8 cellular contexts compared by ENCODE assay signal in genomic region chr10:128150045-128150493, GRCh38. TPM values are rescaled to one million over a fixed set of nuclear protein-coding genes. Genes with fewer than 3 reads are reported as not detected.
DNase-seq lines count a peak whose midpoint lies in the region; ATAC-seq lines count a peak whose summit lies in the region.

No MANE protein-coding gene starts in this region.

- DNase-seq in NCI-H1436 treated with DMSO at 0.1 percent for 48 hours (lab: John Stamatoyannopoulos, UW) (peak; percentile 7), cerebellum (ENCODE audit: low spot score) (peak; percentile 11), left colon (peak; percentile 53 to 80), COR-L47 (lab: John Stamatoyannopoulos, UW) (no peak)
- peak; percentile 77 to 79 for DNase-seq in stimulated activated CD4-positive, alpha-beta T cell treated with anti-CD3 and anti-CD28 coated beads, Interleukin-2, amount 100 ng/mL, for 24 hours

- ATAC-seq in GM18498 (IDR thresholded peaks at IDR 0.05; ENCODE audit: unreplicated experiment) (peak; percentile 95), HG02678 (IDR thresholded peaks at IDR 0.05; ENCODE audit: unreplicated experiment) (peak; percentile 86), left colon (peak; percentile 99)
- peak; percentile 91 to 96 for ATAC-seq in activated CD4-positive, CD25-positive, alpha-beta regulatory T cell treated with anti-CD3 and anti-CD28 coated beads, Interleukin-2, amount 50 U/mL, for 24 hours

- intact Hi-C loops in left colon (cut with DNase I, micrococcal nuclease) = no loop called here

RNA-seq across cellular contexts. Expression of gene MKI67, which starts 23.8 kb away (rescaled TPM):
- 13.6 TPM for total RNA-seq in cerebellum
- total RNA-seq in left colon = 10 to 100 TPM; 10.8 to 39.5 TPM
